In genomic region chr6:11043961-11044711, GRCh38 we compare ENCODE assay signal across 8 cellular contexts. TPM values are rescaled to one million over a fixed set of nuclear protein-coding genes. Genes with fewer than 3 reads are reported as not detected.
DNase-seq lines count a peak whose midpoint lies in the region; FAIRE-seq and TF ChIP-seq lines count a peak whose summit lies in the region.

Gene ELOVL2, minus strand, starts transcription at chr6:11044305. Its CDS starts 75 bp downstream, at chr6:11044230.

- no peak for FAIRE-seq in GM12891 (lab: Jason Lieb, UNC)

- no peaks in the 10 kb centered on the region for H3K9me3 Mint-ChIP-seq in activated T-helper 1 cell treated with anti-CD3 and anti-CD28 coated beads, Interleukin-12 subunit alpha, Interleukin-12 subunit beta, Interleukin-2, Interleukin-4 antibody, amounts not matched to agents 30 ng/mL and 10 ng/mL and 1 ng/mL, durations not matched to agents 14 hours and 24 hours and 36 hours
- no peaks in the 10 kb centered on the region for H3K9me3 Mint-ChIP-seq in progenitor cell of endocrine pancreas (ENCODE audit: low read depth)

- POLR2A ChIA-PET in AG04450 (lab: Yijun Ruan, JAX), result interaction anchor here (1.1 kb wide), 1 partner anchor 10 kb away, joined by 3 read pairs; no protein-coding TSS in a partner anchor

- TF ChIP-seq POLR2A in GM12891 (IDR thresholded peaks at IDR 0.05; ENCODE audit: low read depth, low read length), result no peak

- TF ChIP-seq CTCF in AG04450 (IDR thresholded peaks at IDR 0.05; ENCODE audit: low read depth, low read length), result peak; percentile 59
- TF ChIP-seq CTCF in progenitor cell of endocrine pancreas (IDR thresholded peaks at IDR 0.05; ENCODE audit: unreplicated experiment), result peak; percentile 85

- intact Hi-C loops in activated T-helper 1 cell treated with anti-CD3 and anti-CD28 coated beads, Interleukin-12 subunit alpha, Interleukin-12 subunit beta, Interleukin-2, Interleukin-4 antibody, amounts not matched to agents 30 ng/mL and 10 ng/mL and 1 ng/mL, durations not matched to agents 14 hours and 24 hours and 36 hours (cut with micrococcal nuclease), result loop anchor here (5.0 to 10.0 kb wide), 2 partner anchors 157 to 639 kb away; partner anchors contain the start of gene SYCP2L

- no peaks in the 10 kb centered on the region for H3K36me3 Mint-ChIP-seq in activated T-helper 1 cell treated with anti-CD3 and anti-CD28 coated beads, Interleukin-12 subunit alpha, Interleukin-12 subunit beta, Interleukin-2, Interleukin-4 antibody, amounts not matched to agents 30 ng/mL and 10 ng/mL and 1 ng/mL, durations not matched to agents 14 hours and 24 hours and 36 hours (ENCODE audit: low read depth)
- H3K36me3 Mint-ChIP-seq in progenitor cell of endocrine pancreas (ENCODE audit: insufficient read depth), result no peaks in the 10 kb centered on the region

- H3K27me3 ChIP-seq in AG04450 (ENCODE audit: control insufficient read depth, insufficient read depth, low read length), result peaks cover 28% of the 10 kb centered on the region

- peaks cover 69% of the 10 kb centered on the region for H3K27me3 Mint-ChIP-seq in activated T-helper 1 cell treated with anti-CD3 and anti-CD28 coated beads, Interleukin-12 subunit alpha, Interleukin-12 subunit beta, Interleukin-2, Interleukin-4 antibody, amounts not matched to agents 30 ng/mL and 10 ng/mL and 1 ng/mL, durations not matched to agents 14 hours and 24 hours and 36 hours (ENCODE audit: insufficient read depth)
- peaks cover 64% of the 10 kb centered on the region for H3K27me3 Mint-ChIP-seq in progenitor cell of endocrine pancreas

- peaks cover 6% of the 10 kb centered on the region; the same call in 1 of the 2 replicates for H3K9me3 ChIP-seq in AG04450 (ENCODE audit: control insufficient read depth, insufficient read depth, low read length)

- DNase-seq in AG04450 (ENCODE audit: low read depth, low spot score), result no peak
- DNase-seq in GM12891 (ENCODE audit: insufficient read length, low spot score), result peak; percentile 43
- peak; percentile 24 to 32 for DNase-seq in Kasumi-1 (lab: John Stamatoyannopoulos, UW)
- peak; percentile 5 for DNase-seq in activated T-helper 1 cell treated with anti-CD3 and anti-CD28 coated beads, Interleukin-12 subunit alpha, Interleukin-12 subunit beta, Interleukin-2, Interleukin-4 antibody, amounts not matched to agents 30 ng/mL and 10 ng/mL and 1 ng/mL, durations not matched to agents 14 hours and 24 hours and 36 hours (ENCODE audit: low spot score)
- DNase-seq in glomerular visceral epithelial cell (ENCODE audit: extremely low spot score), result peak; percentile 70
- DNase-seq in progenitor cell of endocrine pancreas (ENCODE audit: low spot score, unreplicated experiment), result peak; percentile 58
- DNase-seq in NCI-H1092 treated with DMSO at 0.1 percent for 48 hours (lab: John Stamatoyannopoulos, UW), result no peak
- DNase-seq in LoVo (ENCODE audit: low spot score), result no peak

- peak within 1 kb of the TSS; percentile 76 for H3K4me3 Mint-ChIP-seq in activated T-helper 1 cell treated with anti-CD3 and anti-CD28 coated beads, Interleukin-12 subunit alpha, Interleukin-12 subunit beta, Interleukin-2, Interleukin-4 antibody, amounts not matched to agents 30 ng/mL and 10 ng/mL and 1 ng/mL, durations not matched to agents 14 hours and 24 hours and 36 hours
- H3K4me3 Mint-ChIP-seq in progenitor cell of endocrine pancreas (ENCODE audit: low read depth), result peak within 1 kb of the TSS; percentile 76

- H3K4me1 Mint-ChIP-seq in activated T-helper 1 cell treated with anti-CD3 and anti-CD28 coated beads, Interleukin-12 subunit alpha, Interleukin-12 subunit beta, Interleukin-2, Interleukin-4 antibody, amounts not matched to agents 30 ng/mL and 10 ng/mL and 1 ng/mL, durations not matched to agents 14 hours and 24 hours and 36 hours (ENCODE audit: low read depth), result peaks cover 8% of the 10 kb centered on the region
- H3K4me1 Mint-ChIP-seq in progenitor cell of endocrine pancreas (ENCODE audit: low read depth), result peaks cover 4% of the 10 kb centered on the region

- peak within 1 kb of the TSS; percentile 50 for H3K27ac Mint-ChIP-seq in activated T-helper 1 cell treated with anti-CD3 and anti-CD28 coated beads, Interleukin-12 subunit alpha, Interleukin-12 subunit beta, Interleukin-2, Interleukin-4 antibody, amounts not matched to agents 30 ng/mL and 10 ng/mL and 1 ng/mL, durations not matched to agents 14 hours and 24 hours and 36 hours
- peak within 1 kb of the TSS; percentile 9 for H3K27ac Mint-ChIP-seq in progenitor cell of endocrine pancreas

- no peak within 1 kb of the TSS for H3K27ac ChIP-seq in AG04450 (ENCODE audit: low read depth, low read length)

- CTCF ChIA-PET in AG04450 (lab: Charles Lee), result interaction anchor here (0.6 to 1.2 kb wide), 3 partner anchors 10 to 453 kb away, joined by 3 to 4 read pairs (median 3); no protein-coding TSS in a partner anchor

- peak within 1 kb of the TSS; percentile 59 for H3K4me3 ChIP-seq in AG04450 (ENCODE audit: low read depth, low read length)

TF ChIP-seq in GM12891, 5 proteins besides CTCF, POLR2A, EP300 and RAD21:
- TF ChIP-seq SPI1 (IDR thresholded peaks at IDR 0.05; ENCODE audit: low read depth, low read length), result no peak
- TF ChIP-seq TAF1 (IDR thresholded peaks at IDR 0.05; ENCODE audit: low read depth, low read length), result no peak
- no peak for TF ChIP-seq POLR2AphosphoS5 (IDR thresholded peaks at IDR 0.05; ENCODE audit: low read depth, low read length)
- no peak for TF ChIP-seq POU2F2 (IDR thresholded peaks at IDR 0.05; ENCODE audit: low read depth, low read length)
- no peak for TF ChIP-seq PAX5 (IDR thresholded peaks at IDR 0.05; ENCODE audit: insufficient read depth, low read length, severe bottlenecking)

RNA-seq across cellular contexts. Expression of gene ELOVL2, which starts in this region (rescaled TPM):
- polyA plus RNA-seq in AG04450 (2011; rRNA removed), result 2.4 and 2.9 TPM in 2 replicates
- 1.3 and 1.6 TPM in 2 replicates for polyA minus RNA-seq in AG04450 (2011; rRNA and poly(A)+ RNA removed)
- polyA plus RNA-seq in GM12891 (2012; ENCODE audit: low read depth, missing spikeins), result not detected
- not detected in 2 replicates for total RNA-seq in activated T-helper 1 cell treated with anti-CD3 and anti-CD28 coated beads, Interleukin-12 subunit alpha, Interleukin-12 subunit beta, Interleukin-2, Interleukin-4 antibody, amounts not matched to agents 30 ng/mL and 10 ng/mL and 1 ng/mL, durations not matched to agents 14 hours and 24 hours and 36 hours
- total RNA-seq in progenitor cell of endocrine pancreas, result 5.6 and 6.0 TPM in 2 replicates

Comparison
In these comparisons a context has a peak if more than half of its experiments do, and no peak if none do; other contexts are left out.
1. Peak in DNase-seq in activated T-helper 1 cell treated with anti-CD3 and anti-CD28 coated beads, Interleukin-12 subunit alpha, Interleukin-12 subunit beta, Interleukin-2, Interleukin-4 antibody, amounts not matched to agents 30 ng/mL and 10 ng/mL and 1 ng/mL, durations not matched to agents 14 hours and 24 hours and 36 hours; RNA of the gene not detected or under 1 TPM.
2. DNase-seq: peak in GM12891 (single experiment), Kasumi-1 (2 of 2), glomerular visceral epithelial cell (single experiment) and progenitor cell of endocrine pancreas (single experiment); none in AG04450 (single experiment), NCI-H1092 treated with DMSO at 0.1 percent for 48 hours (single experiment) and LoVo (single experiment).